24 cellular contexts compared by ENCODE assay signal in genomic region chr18:44828080-44828479, GRCh38.
A peak's percentile ranks its signal among the peaks of the same experiment; 100 is the strongest.
DNase-seq lines count a peak whose midpoint lies in the region; ATAC-seq and TF ChIP-seq lines count a peak whose summit lies in the region.
"Had no signal": no experiment of that assay in that cellular context is flagged by ENCODE, and none has a peak within 500 bp of the region (broad histone marks: within the 10 kb centered on the region; RNA-seq: fewer than 3 reads in every experiment).

No MANE protein-coding gene starts in this region.

- H3K4me1 ChIP-seq in uterus, result peaks cover 12 to 24% of the 10 kb centered on the region in 2 donors

- H3K36me3 Mint-ChIP-seq in chondrocyte (ENCODE audit: low read depth) (no peaks in the 10 kb centered on the region), mesothelial cell of epicardium (no peaks in the 10 kb centered on the region)
- H3K36me3 Mint-ChIP-seq in activated CD8-positive, alpha-beta T cell treated with anti-CD3 and anti-CD28 coated beads for 36 hours (ENCODE audit: low read depth), result no peaks in the 10 kb centered on the region

- H3K4me1 Mint-ChIP-seq in chondrocyte (ENCODE audit: low read depth) (peaks cover 84% of the 10 kb centered on the region), mesothelial cell of epicardium (peaks cover 65% of the 10 kb centered on the region)
- peaks cover 8% of the 10 kb centered on the region for H3K4me1 Mint-ChIP-seq in activated CD8-positive, alpha-beta T cell treated with anti-CD3 and anti-CD28 coated beads for 36 hours (ENCODE audit: low read depth)

- H3K27ac ChIP-seq in uterus, result peak overlapping the region; percentile 87 to 89

- H3K27ac Mint-ChIP-seq in chondrocyte (ENCODE audit: unreplicated experiment), result peak overlapping the region; percentile 45
- peak overlapping the region; percentile 49 for H3K27ac Mint-ChIP-seq in mesothelial cell of epicardium
- no peak overlapping the region for H3K27ac Mint-ChIP-seq in activated CD8-positive, alpha-beta T cell treated with anti-CD3 and anti-CD28 coated beads for 36 hours
- H3K27ac Mint-ChIP-seq: naive thymus-derived CD4-positive, alpha-beta T cell; stimulated activated naive B cell treated with anti-CD40 and anti-IgM and Interleukin-4, amounts not matched to agents 10 μg/mL and 1 μg/mL and 100 μg/mL, for 72 hours had no signal

- DNase-seq in NCI-H2171 treated with DMSO at 0.1 percent for 48 hours (lab: John Stamatoyannopoulos, UW) (peak; percentile 15), NCI-H2171 (lab: John Stamatoyannopoulos, UW) (no peak), chondrocyte (ENCODE audit: low spot score) (no peak), mesothelial cell of epicardium (ENCODE audit: low spot score in 2 of 2, unreplicated experiment in 2 of 2) (no peak), uterus (no peak), NCI-H146 treated with DMSO at 0.1 percent for 48 hours (lab: John Stamatoyannopoulos, UW; ENCODE audit: unreplicated experiment) (no peak)
- no peak for DNase-seq in activated CD8-positive, alpha-beta T cell treated with anti-CD3 and anti-CD28 coated beads for 36 hours
- DNase-seq: activated CD4-positive, alpha-beta T cell treated with anti-CD3 and anti-CD28 coated beads for 4 hours; activated naive CD4-positive, alpha-beta T cell treated with Interleukin-2 at 50 U/mL for 16 hours; activated T-cell treated with anti-CD3 and anti-CD28 coated beads, Interleukin-2, amount 50 U/mL, for 48 hours; AML-193; amygdala; central memory CD4-positive, alpha-beta T cell; heart left ventricle; left cardiac atrium; naive thymus-derived CD4-positive, alpha-beta T cell; NCI-H1048; NCI-H187 treated with DMSO at 0.1 percent for 48 hours; OCI-M1; spleen; stimulated activated CD4-positive, alpha-beta T cell treated with anti-CD3 and anti-CD28 coated beads, Interleukin-4, amount 100 ng/mL, for 1 hour; stimulated activated naive B cell treated with anti-CD40 and anti-IgM and Interleukin-4, amounts not matched to agents 10 μg/mL and 1 μg/mL and 100 μg/mL, for 72 hours had no signal

- H3K9me3 ChIP-seq in uterus, result no peaks in the 10 kb centered on the region
- H3K9me3 ChIP-seq: heart left ventricle, spleen had no signal

- no peak for ATAC-seq in activated CD8-positive, alpha-beta T cell treated with anti-CD3 and anti-CD28 coated beads for 36 hours
- no peak for ATAC-seq in HG02798 (IDR thresholded peaks at IDR 0.05; ENCODE audit: poor library complexity, unreplicated experiment)
- ATAC-seq: HCT116; left cardiac atrium; naive thymus-derived CD4-positive, alpha-beta T cell; stimulated activated naive B cell treated with anti-CD40 and anti-IgM and Interleukin-4, amounts not matched to agents 10 μg/mL and 1 μg/mL and 100 μg/mL, for 72 hours had no signal

- H3K27me3 Mint-ChIP-seq in chondrocyte (ENCODE audit: low read depth) (no peaks in the 10 kb centered on the region), mesothelial cell of epicardium (ENCODE audit: low read depth) (peaks cover under 1% of the 10 kb centered on the region)
- peaks cover 3% of the 10 kb centered on the region for H3K27me3 Mint-ChIP-seq in activated CD8-positive, alpha-beta T cell treated with anti-CD3 and anti-CD28 coated beads for 36 hours
- H3K27me3 Mint-ChIP-seq: stimulated activated naive B cell treated with anti-CD40 and anti-IgM and Interleukin-4, amounts not matched to agents 10 μg/mL and 1 μg/mL and 100 μg/mL, for 72 hours had no signal

- POLR2A ChIA-PET in activated CD8-positive, alpha-beta T cell treated with anti-CD3 and anti-CD28 coated beads for 36 hours (lab: Charles Lee), result no interaction called here

- H3K4me3 Mint-ChIP-seq in chondrocyte (ENCODE audit: unreplicated experiment), result no peak overlapping the region
- no peak overlapping the region for H3K4me3 Mint-ChIP-seq in mesothelial cell of epicardium
- no peak overlapping the region for H3K4me3 Mint-ChIP-seq in activated CD8-positive, alpha-beta T cell treated with anti-CD3 and anti-CD28 coated beads for 36 hours
- H3K4me3 Mint-ChIP-seq: naive thymus-derived CD4-positive, alpha-beta T cell; stimulated activated naive B cell treated with anti-CD40 and anti-IgM and Interleukin-4, amounts not matched to agents 10 μg/mL and 1 μg/mL and 100 μg/mL, for 72 hours had no signal

- TF ChIP-seq CTCF in chondrocyte (IDR thresholded peaks at IDR 0.05) (no peak), mesothelial cell of epicardium (IDR thresholded peaks at IDR 0.05; ENCODE audit: unreplicated experiment) (no peak), uterus (IDR thresholded peaks at IDR 0.05) (no peak)
- no peak for TF ChIP-seq CTCF in activated CD8-positive, alpha-beta T cell treated with anti-CD3 and anti-CD28 coated beads for 36 hours (IDR thresholded peaks at IDR 0.05)

- no peaks in the 10 kb centered on the region for H3K27me3 ChIP-seq in uterus
- H3K27me3 ChIP-seq: heart left ventricle, spleen had no signal

- no peak overlapping the region for H3K4me3 ChIP-seq in uterus
- H3K4me3 ChIP-seq: heart left ventricle, spleen had no signal

- TF ChIP-seq POLR2A in uterus (IDR thresholded peaks at IDR 0.05), result no peak

- CTCF ChIA-PET in activated CD8-positive, alpha-beta T cell treated with anti-CD3 and anti-CD28 coated beads for 36 hours (lab: Charles Lee), result interaction anchor here (0.8 kb wide), 1 partner anchor 385 kb away, joined by 4 read pairs; no protein-coding TSS in a partner anchor

- H3K9me3 Mint-ChIP-seq in chondrocyte (ENCODE audit: low read depth) (no peaks in the 10 kb centered on the region), mesothelial cell of epicardium (no peaks in the 10 kb centered on the region)
- H3K9me3 Mint-ChIP-seq in activated CD8-positive, alpha-beta T cell treated with anti-CD3 and anti-CD28 coated beads for 36 hours, result no peaks in the 10 kb centered on the region
- H3K9me3 Mint-ChIP-seq: stimulated activated naive B cell treated with anti-CD40 and anti-IgM and Interleukin-4, amounts not matched to agents 10 μg/mL and 1 μg/mL and 100 μg/mL, for 72 hours had no signal

- no peaks in the 10 kb centered on the region for H3K36me3 ChIP-seq in uterus
- H3K36me3 ChIP-seq: heart left ventricle, spleen had no signal

- intact Hi-C loops in uterus (cut with DNase I; ENCODE audit: low total_unique reads), result no loop called here
- intact Hi-C loops in activated CD8-positive, alpha-beta T cell treated with anti-CD3 and anti-CD28 coated beads for 36 hours (cut with micrococcal nuclease), result no loop called here
